In the genomic region with DNA sequence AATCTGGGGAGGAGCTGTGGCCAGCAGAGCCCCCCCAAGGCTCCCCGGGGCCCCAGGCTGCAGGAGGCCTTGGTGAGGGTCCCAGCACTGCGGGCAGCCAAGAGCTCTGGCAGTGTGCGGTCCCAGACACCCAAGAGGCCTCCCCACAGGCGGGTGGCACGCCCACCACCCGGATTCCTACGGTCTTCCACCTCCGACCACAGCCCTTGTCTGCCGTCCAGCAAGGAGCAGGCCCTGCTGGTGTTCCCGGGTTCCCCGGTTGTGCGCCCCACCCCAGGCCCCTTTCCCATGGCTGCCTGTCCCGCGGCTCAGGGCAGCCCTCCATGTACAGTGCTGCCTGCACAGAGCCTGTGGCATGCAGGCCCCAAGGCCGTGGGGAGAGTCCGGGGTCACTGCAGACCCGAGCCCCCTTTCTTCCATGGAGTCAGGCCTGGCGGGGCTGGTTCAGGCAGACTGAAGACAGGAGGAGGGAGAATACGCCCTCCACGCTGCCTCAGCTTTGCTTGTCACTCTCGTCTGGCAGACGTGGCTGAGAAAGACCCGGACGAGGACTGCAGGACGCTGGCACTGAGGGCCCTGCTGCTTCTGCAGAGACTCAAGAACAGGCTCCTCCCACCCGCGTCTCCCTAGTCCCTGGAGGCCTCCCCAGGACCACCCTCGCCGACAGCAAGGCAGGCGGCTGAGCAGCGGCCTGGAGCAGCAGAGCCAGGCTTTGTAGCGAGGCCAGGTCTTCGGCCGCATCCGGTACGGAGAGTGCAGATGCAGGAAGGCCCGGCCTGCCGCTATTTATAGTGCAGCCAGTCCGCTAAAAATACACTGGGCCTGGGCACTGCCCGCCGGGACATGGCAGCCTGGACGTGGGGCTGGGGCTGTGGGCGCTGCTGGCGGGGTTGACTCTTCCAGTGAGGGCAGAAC, we compare ENCODE assay signal across 1 cellular context.
TF ChIP-seq lines count a peak whose summit lies in the region.

No MANE protein-coding gene starts in this region.

TF ChIP-seq in WTC11, 78 proteins besides CTCF, POLR2A, EP300 and RAD21:
- TF ChIP-seq, protein P1, sequence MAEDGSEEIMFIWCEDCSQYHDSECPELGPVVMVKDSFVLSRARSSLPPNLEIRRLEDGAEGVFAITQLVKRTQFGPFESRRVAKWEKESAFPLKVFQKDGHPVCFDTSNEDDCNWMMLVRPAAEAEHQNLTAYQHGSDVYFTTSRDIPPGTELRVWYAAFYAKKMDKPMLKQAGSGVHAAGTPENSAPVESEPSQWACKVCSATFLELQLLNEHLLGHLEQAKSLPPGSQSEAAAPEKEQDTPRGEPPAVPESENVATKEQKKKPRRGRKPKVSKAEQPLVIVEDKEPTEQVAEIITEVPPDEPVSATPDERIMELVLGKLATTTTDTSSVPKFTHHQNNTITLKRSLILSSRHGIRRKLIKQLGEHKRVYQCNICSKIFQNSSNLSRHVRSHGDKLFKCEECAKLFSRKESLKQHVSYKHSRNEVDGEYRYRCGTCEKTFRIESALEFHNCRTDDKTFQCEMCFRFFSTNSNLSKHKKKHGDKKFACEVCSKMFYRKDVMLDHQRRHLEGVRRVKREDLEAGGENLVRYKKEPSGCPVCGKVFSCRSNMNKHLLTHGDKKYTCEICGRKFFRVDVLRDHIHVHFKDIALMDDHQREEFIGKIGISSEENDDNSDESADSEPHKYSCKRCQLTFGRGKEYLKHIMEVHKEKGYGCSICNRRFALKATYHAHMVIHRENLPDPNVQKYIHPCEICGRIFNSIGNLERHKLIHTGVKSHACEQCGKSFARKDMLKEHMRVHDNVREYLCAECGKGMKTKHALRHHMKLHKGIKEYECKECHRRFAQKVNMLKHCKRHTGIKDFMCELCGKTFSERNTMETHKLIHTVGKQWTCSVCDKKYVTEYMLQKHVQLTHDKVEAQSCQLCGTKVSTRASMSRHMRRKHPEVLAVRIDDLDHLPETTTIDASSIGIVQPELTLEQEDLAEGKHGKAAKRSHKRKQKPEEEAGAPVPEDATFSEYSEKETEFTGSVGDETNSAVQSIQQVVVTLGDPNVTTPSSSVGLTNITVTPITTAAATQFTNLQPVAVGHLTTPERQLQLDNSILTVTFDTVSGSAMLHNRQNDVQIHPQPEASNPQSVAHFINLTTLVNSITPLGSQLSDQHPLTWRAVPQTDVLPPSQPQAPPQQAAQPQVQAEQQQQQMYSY (CRISPR knock-in tag; IDR thresholded peaks at IDR 0.05) = 0 out of 2 replicates have a peak, but pooled peaks have one; percentile 25
- no peak for TF ChIP-seq ZNF121 (CRISPR knock-in tag; IDR thresholded peaks at IDR 0.05)
- TF ChIP-seq TP53 (CRISPR knock-in tag; IDR thresholded peaks at IDR 0.05) = no peak
